In the genomic region with DNA sequence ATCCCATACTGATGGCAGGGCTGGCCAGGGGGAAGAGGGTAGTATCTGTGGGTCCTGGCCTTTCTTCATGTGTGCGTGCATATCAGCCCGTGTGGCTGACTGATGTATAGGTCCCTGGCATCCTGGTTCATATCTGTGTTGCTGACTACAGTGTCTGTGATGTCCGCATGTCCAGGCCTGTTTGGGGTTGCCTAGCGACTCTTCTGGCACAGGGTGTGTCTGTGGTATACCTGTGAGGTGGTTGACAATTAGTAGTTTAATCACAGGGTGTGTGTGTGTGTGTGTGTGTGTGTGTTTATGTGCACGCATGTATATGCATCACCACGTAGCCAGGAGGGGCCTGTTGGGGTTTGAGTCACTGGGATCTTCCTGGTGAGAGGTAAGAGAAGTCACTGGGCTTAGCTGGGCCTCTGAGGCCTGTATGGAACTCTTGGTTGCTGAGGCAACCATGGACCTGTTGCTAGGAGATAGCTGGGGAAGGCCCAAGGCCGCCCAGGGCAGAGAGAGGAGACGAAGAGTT, we compare ENCODE assay signal across 8 cellular contexts. TPM values are rescaled to one million over a fixed set of nuclear protein-coding genes. Genes with fewer than 3 reads are reported as not detected.
DNase-seq lines count a peak whose midpoint lies in the region; ATAC-seq, FAIRE-seq and TF ChIP-seq lines count a peak whose summit lies in the region.

No MANE protein-coding gene starts in this region.

- H3K4me3 Mint-ChIP-seq in activated naive CD8-positive, alpha-beta T cell treated with anti-CD3 and anti-CD28 coated beads, Interleukin-2, amount 10 ng/mL, durations not matched to agents 7 days and 5 days = no peak overlapping the region

- H3K27me3 ChIP-seq in ACC112 (ENCODE audit: insufficient read depth, low read length) = no peaks in the 10 kb centered on the region

- FAIRE-seq in kidney (lab: Jason Lieb, UNC) = no peak

- no peaks in the 10 kb centered on the region for H3K9me3 Mint-ChIP-seq in activated naive CD8-positive, alpha-beta T cell treated with anti-CD3 and anti-CD28 coated beads, Interleukin-2, amount 10 ng/mL, durations not matched to agents 7 days and 5 days

- H3K27me3 Mint-ChIP-seq in activated naive CD8-positive, alpha-beta T cell treated with anti-CD3 and anti-CD28 coated beads, Interleukin-2, amount 10 ng/mL, durations not matched to agents 7 days and 5 days = no peaks in the 10 kb centered on the region

- intact Hi-C loops in kidney (cut with DNase I) = no loop called here
- intact Hi-C loops in OCI-LY7 (cut with micrococcal nuclease; ENCODE audit: unreplicated experiment) = loop anchor here (5.0 kb wide), 3 partner anchors 37 to 333 kb away; a partner anchor contains a TSS

- H3K79me2 ChIP-seq in ACC112 (ENCODE audit: control insufficient read depth, insufficient read depth, low read length, unreplicated experiment) (peaks cover 30% of the 10 kb centered on the region), OCI-LY7 (ENCODE audit: insufficient read depth, low read depth, low read length) (no peaks in the 10 kb centered on the region)

- peak overlapping the region; percentile 74 for H3K27ac Mint-ChIP-seq in activated naive CD8-positive, alpha-beta T cell treated with anti-CD3 and anti-CD28 coated beads, Interleukin-2, amount 10 ng/mL, durations not matched to agents 7 days and 5 days

- TF ChIP-seq CTCF in GM10266 (IDR thresholded peaks at IDR 0.05; ENCODE audit: control insufficient read depth, insufficient read depth, low read depth, missing control alignments) (no peak), kidney (IDR thresholded peaks at IDR 0.05; ENCODE audit: borderline replicate concordance, extremely low read depth, insufficient read depth) (no peak), OCI-LY7 (conservative IDR thresholded peaks at IDR 0.05; ENCODE audit: low read length) (no peak)

- H3K27ac ChIP-seq in ACC112 (ENCODE audit: low read depth, low read length) (peak overlapping the region; percentile 52), kidney (ENCODE audit: low read depth in 2 of 2, low read length in 2 of 2) (no peak overlapping the region), OCI-LY7 (ENCODE audit: low read depth, low read length, poor library complexity, severe bottlenecking) (no peak overlapping the region)

- H3K4me1 ChIP-seq in ACC112 (ENCODE audit: control insufficient read depth, insufficient read depth, low read length, unreplicated experiment) = peaks cover 36% of the 10 kb centered on the region
- H3K4me1 ChIP-seq in kidney (ENCODE audit: control insufficient read depth in 1 of 2, insufficient read depth in 1 of 2, low read depth in 1 of 2, low read length in 2 of 2) = peaks cover 13 to 25% of the 10 kb centered on the region in 2 donors
- H3K4me1 ChIP-seq in OCI-LY7 (ENCODE audit: insufficient read depth, low read length, poor library complexity, severe bottlenecking) = peaks cover 35% of the 10 kb centered on the region

- peaks cover 27% of the 10 kb centered on the region for H3K4me1 Mint-ChIP-seq in activated naive CD8-positive, alpha-beta T cell treated with anti-CD3 and anti-CD28 coated beads, Interleukin-2, amount 10 ng/mL, durations not matched to agents 7 days and 5 days

- H3K9me3 ChIP-seq in kidney (ENCODE audit: control insufficient read depth in 1 of 2, low read length in 2 of 2) = no peaks in the 10 kb centered on the region
- H3K9me3 ChIP-seq in OCI-LY7 (ENCODE audit: low read length) = no peaks in the 10 kb centered on the region

- no peaks in the 10 kb centered on the region for H3K9me2 ChIP-seq in OCI-LY7 (ENCODE audit: insufficient read depth, low read length)

- H2AFZ ChIP-seq in ACC112 (ENCODE audit: low read length, unreplicated experiment) = no peak overlapping the region
- no peak overlapping the region for H2AFZ ChIP-seq in OCI-LY7 (ENCODE audit: low read length)

- no peak for ATAC-seq in activated naive CD8-positive, alpha-beta T cell treated with anti-CD3 and anti-CD28 coated beads, Interleukin-2, amount 10 ng/mL, durations not matched to agents 7 days and 5 days (ENCODE audit: low read depth)
- no peak for ATAC-seq in HG03378 (IDR thresholded peaks at IDR 0.05; ENCODE audit: unreplicated experiment)
- no peak for ATAC-seq in GM21381 (IDR thresholded peaks at IDR 0.05; ENCODE audit: unreplicated experiment)

- no peak overlapping the region for H3K4me2 ChIP-seq in OCI-LY7 (ENCODE audit: low read length)

- no peaks in the 10 kb centered on the region for H4K20me1 ChIP-seq in OCI-LY7 (ENCODE audit: insufficient read depth, low read length)

- CTCF ChIA-PET in OCI-LY7 (lab: Charles Lee; ENCODE audit: unreplicated experiment) = interaction anchor here (0.5 to 2.6 kb wide), 2 partner anchors 82 to 206 kb away, joined by 4 to 13 read pairs; no protein-coding TSS in a partner anchor

- no TSS peak for BruUV-seq in OCI-LY7 (replicated peaks; lab: Mats Ljungman, UMichigan)

- POLR2A ChIA-PET in activated naive CD8-positive, alpha-beta T cell treated with anti-CD3 and anti-CD28 coated beads, Interleukin-2, amount 10 ng/mL, durations not matched to agents 7 days and 5 days (lab: Charles Lee) = interaction anchor here (0.5 to 2.0 kb wide), 9 partner anchors 17 to 598 kb away, joined by 3 to 10 read pairs (median 3); a partner anchor contains a TSS
- POLR2A ChIA-PET in OCI-LY7 (lab: Charles Lee) = no interaction called here

- peak overlapping the region in 1 of 2 donors; percentile 43 for H3K9ac ChIP-seq in kidney (ENCODE audit: low read length in 2 of 2)

- H3K36me3 Mint-ChIP-seq in activated naive CD8-positive, alpha-beta T cell treated with anti-CD3 and anti-CD28 coated beads, Interleukin-2, amount 10 ng/mL, durations not matched to agents 7 days and 5 days = peaks cover 10% of the 10 kb centered on the region

- DNase-seq in GM10266 (ENCODE audit: extremely low spot score) = peak; percentile 59
- no peak for DNase-seq in activated naive CD8-positive, alpha-beta T cell treated with anti-CD3 and anti-CD28 coated beads, Interleukin-2, amount 10 ng/mL, durations not matched to agents 7 days and 5 days
- peak; percentile 61 for DNase-seq in kidney
- DNase-seq in OCI-LY7 (ENCODE audit: low spot score) = no peak
- DNase-seq in germinal center (ENCODE audit: low spot score) = no peak

- peak overlapping the region; percentile 85 for H3K4me3 ChIP-seq in ACC112 (ENCODE audit: low read depth, low read length)
- no peak overlapping the region for H3K4me3 ChIP-seq in kidney (ENCODE audit: low read length in 2 of 2)
- H3K4me3 ChIP-seq in OCI-LY7 (ENCODE audit: low read depth, low read length, poor library complexity, severe bottlenecking) = no peak overlapping the region

- H3K36me3 ChIP-seq in ACC112 (ENCODE audit: insufficient read depth, low read length) (no peaks in the 10 kb centered on the region), kidney (ENCODE audit: control insufficient read depth in 1 of 2, insufficient read depth in 2 of 2, low read length in 2 of 2) (no peaks in the 10 kb centered on the region), OCI-LY7 (ENCODE audit: insufficient read depth, low read length) (0 out of 2 replicates have a peak, but pooled peaks cover 6% of the 10 kb centered on the region)

RNA-seq across cellular contexts. Expression of a gene that starts 0.6 kb away (rescaled TPM):
- not detected for total RNA-seq in activated naive CD8-positive, alpha-beta T cell treated with anti-CD3 and anti-CD28 coated beads, Interleukin-2, amount 10 ng/mL, durations not matched to agents 7 days and 5 days
- not detected for total RNA-seq in kidney
- not detected for polyA plus RNA-seq in kidney (ENCODE audit: insufficient read depth, low read depth, low replicate concordance)
- not detected in 2 replicates for total RNA-seq in OCI-LY7 (2014; rRNA removed; shearing (Covaris generic))
- total RNA-seq in OCI-LY7 (2022) = 0.31 TPM in 1 of 2 replicates, not detected in the other

RNA-seq across cellular contexts. Expression of a gene that starts 2.4 kb away (rescaled TPM):
- 1 to 10 TPM; 8.1 to 8.7 TPM for total RNA-seq in activated naive CD8-positive, alpha-beta T cell treated with anti-CD3 and anti-CD28 coated beads, Interleukin-2, amount 10 ng/mL, durations not matched to agents 7 days and 5 days
- total RNA-seq in kidney = 14.4 TPM
- polyA plus RNA-seq in kidney (ENCODE audit: insufficient read depth, low read depth, low replicate concordance) = 7.2 TPM
- 4.1 and 6.0 TPM in 2 replicates for total RNA-seq in OCI-LY7 (2014; rRNA removed; shearing (Covaris generic))
- total RNA-seq in OCI-LY7 (2022) = 7.6 and 8.6 TPM in 2 replicates

RNA-seq across cellular contexts. Expression of a gene that starts 18.0 kb away (rescaled TPM):
- 100 to 1,000 TPM; 710 to 756 TPM for total RNA-seq in activated naive CD8-positive, alpha-beta T cell treated with anti-CD3 and anti-CD28 coated beads, Interleukin-2, amount 10 ng/mL, durations not matched to agents 7 days and 5 days
- total RNA-seq in kidney (26.0 TPM), OCI-LY7 (2022) (256 and 259 TPM in 2 replicates)
- polyA plus RNA-seq in kidney (ENCODE audit: insufficient read depth, low read depth, low replicate concordance) = 9.9 TPM
- total RNA-seq in OCI-LY7 (2014; rRNA removed; shearing (Covaris generic)) = 113 and 117 TPM in 2 replicates

RNA-seq across cellular contexts. Expression of a gene that starts 25.2 kb away (rescaled TPM):
- total RNA-seq in activated naive CD8-positive, alpha-beta T cell treated with anti-CD3 and anti-CD28 coated beads, Interleukin-2, amount 10 ng/mL, durations not matched to agents 7 days and 5 days = 10 to 100 TPM; 53.4 to 58.6 TPM
- total RNA-seq in kidney = 44.7 TPM
- 21.2 TPM for polyA plus RNA-seq in kidney (ENCODE audit: insufficient read depth, low read depth, low replicate concordance)
- 30.2 and 34.7 TPM in 2 replicates for total RNA-seq in OCI-LY7 (2014; rRNA removed; shearing (Covaris generic))
- 50.2 and 66.8 TPM in 2 replicates for total RNA-seq in OCI-LY7 (2022)

RNA-seq across cellular contexts. Expression of a gene that starts 26.6 kb away (rescaled TPM):
- total RNA-seq in activated naive CD8-positive, alpha-beta T cell treated with anti-CD3 and anti-CD28 coated beads, Interleukin-2, amount 10 ng/mL, durations not matched to agents 7 days and 5 days = 1 to 10 TPM; 5.2 to 6.5 TPM
- total RNA-seq in kidney (9.3 TPM), OCI-LY7 (2022) (4.8 and 6.4 TPM in 2 replicates)
- 7.6 TPM for polyA plus RNA-seq in kidney (ENCODE audit: insufficient read depth, low read depth, low replicate concordance)
- total RNA-seq in OCI-LY7 (2014; rRNA removed; shearing (Covaris generic)) = 2.9 and 5.0 TPM in 2 replicates

Comparison
In these comparisons a context has a peak if more than half of its experiments do, and no peak if none do; other contexts are left out.
1. DNase-seq: peak in GM10266 (single experiment) and kidney (single experiment); none in activated naive CD8-positive, alpha-beta T cell treated with anti-CD3 and anti-CD28 coated beads, Interleukin-2, amount 10 ng/mL, durations not matched to agents 7 days and 5 days (single experiment), OCI-LY7 (single experiment) and germinal center (single experiment).